Comparison of ENCODE assay signal across 28 cellular contexts in genomic region chr16:28081391-28081790, GRCh38. TPM values are rescaled to one million over a fixed set of nuclear protein-coding genes. Genes with fewer than 3 reads are reported as not detected.
"Had no signal": no experiment of that assay in that cellular context is flagged by ENCODE, and none has a peak within 500 bp of the region (broad histone marks: within the 10 kb centered on the region; RNA-seq: fewer than 3 reads in every experiment).

No MANE protein-coding gene starts in this region.

- H3K27me3 ChIP-seq: ascending aorta, foreskin keratinocyte, heart left ventricle, right lobe of liver, testis, upper lobe of left lung had no signal

- ATAC-seq: effector memory CD8-positive, alpha-beta T cell; foreskin keratinocyte; heart left ventricle; naive thymus-derived CD4-positive, alpha-beta T cell; right lobe of liver; stimulated activated naive CD8-positive, alpha-beta T cell treated with anti-CD3 and anti-CD28 coated beads, Interleukin-15, Interleukin-2, amounts not matched to agents 100 U/mL and 50 U/mL, for 24 hours had no signal

- H3K9me3 ChIP-seq: ascending aorta, heart left ventricle, right lobe of liver, testis, upper lobe of left lung had no signal

- DNase-seq: activated CD4-positive, alpha-beta T cell treated with anti-CD3 and anti-CD28 coated beads for 4 hours; activated CD4-positive, alpha-beta T cell treated with anti-CD3 and anti-CD28 coated beads, Interleukin-2, amount 50 U/mL, for 4 hours; activated gamma-delta T cell; activated naive CD4-positive, alpha-beta T cell treated with anti-CD3 and anti-CD28 coated beads, Interleukin-2, amount 10 ng/mL, durations not matched to agents 7 days and 5 days; activated naive CD8-positive, alpha-beta T cell treated with anti-CD3 and anti-CD28 coated beads, Interleukin-2, amount 10 ng/mL, durations not matched to agents 7 days and 5 days; activated T-cell treated with anti-CD3 and anti-CD28 coated beads for 4 hours; cortex of kidney; effector memory CD8-positive, alpha-beta T cell; erythroblast; foreskin keratinocyte; heart left ventricle; hypothalamus; immature natural killer cell; midbrain; naive thymus-derived CD4-positive, alpha-beta T cell; posterior cingulate gyrus; right lobe of liver; stimulated activated CD4-positive, alpha-beta T cell treated with anti-CD3 and anti-CD28 coated beads, Interleukin-2, amount 100 ng/mL, for 48 hours; stimulated activated naive CD8-positive, alpha-beta T cell treated with anti-CD3 and anti-CD28 coated beads, Interleukin-15, Interleukin-2, amounts not matched to agents 100 U/mL and 50 U/mL, for 24 hours; testis; upper lobe of left lung had no signal

- H3K4me3 Mint-ChIP-seq: activated naive CD4-positive, alpha-beta T cell treated with anti-CD3 and anti-CD28 coated beads, Interleukin-2, amount 10 ng/mL, durations not matched to agents 7 days and 5 days; activated naive CD8-positive, alpha-beta T cell treated with anti-CD3 and anti-CD28 coated beads, Interleukin-2, amount 10 ng/mL, durations not matched to agents 7 days and 5 days; activated T-helper 1 cell treated with anti-CD3 and anti-CD28 coated beads, Interleukin-12 subunit alpha, Interleukin-12 subunit beta, Interleukin-2, Interleukin-4 antibody, amounts not matched to agents 30 ng/mL and 10 ng/mL and 1 ng/mL, durations not matched to agents 14 hours and 24 hours and 36 hours; brain; effector memory CD8-positive, alpha-beta T cell; immature natural killer cell; naive thymus-derived CD4-positive, alpha-beta T cell had no signal

- H3K4me1 Mint-ChIP-seq: activated naive CD4-positive, alpha-beta T cell treated with anti-CD3 and anti-CD28 coated beads, Interleukin-2, amount 10 ng/mL, durations not matched to agents 7 days and 5 days; immature natural killer cell had no signal

- H3K27me3 Mint-ChIP-seq: activated naive CD4-positive, alpha-beta T cell treated with anti-CD3 and anti-CD28 coated beads, Interleukin-2, amount 10 ng/mL, durations not matched to agents 7 days and 5 days; activated naive CD8-positive, alpha-beta T cell treated with anti-CD3 and anti-CD28 coated beads, Interleukin-2, amount 10 ng/mL, durations not matched to agents 7 days and 5 days; effector memory CD8-positive, alpha-beta T cell; naive thymus-derived CD4-positive, alpha-beta T cell had no signal

- H3K9me3 Mint-ChIP-seq: activated naive CD4-positive, alpha-beta T cell treated with anti-CD3 and anti-CD28 coated beads, Interleukin-2, amount 10 ng/mL, durations not matched to agents 7 days and 5 days; activated naive CD8-positive, alpha-beta T cell treated with anti-CD3 and anti-CD28 coated beads, Interleukin-2, amount 10 ng/mL, durations not matched to agents 7 days and 5 days; activated T-helper 1 cell treated with anti-CD3 and anti-CD28 coated beads, Interleukin-12 subunit alpha, Interleukin-12 subunit beta, Interleukin-2, Interleukin-4 antibody, amounts not matched to agents 30 ng/mL and 10 ng/mL and 1 ng/mL, durations not matched to agents 14 hours and 24 hours and 36 hours; effector memory CD8-positive, alpha-beta T cell; immature natural killer cell had no signal

- H3K4me3 ChIP-seq: ascending aorta, heart left ventricle, right lobe of liver, testis, upper lobe of left lung had no signal

- H3K27ac Mint-ChIP-seq: activated naive CD4-positive, alpha-beta T cell treated with anti-CD3 and anti-CD28 coated beads, Interleukin-2, amount 10 ng/mL, durations not matched to agents 7 days and 5 days; activated naive CD8-positive, alpha-beta T cell treated with anti-CD3 and anti-CD28 coated beads, Interleukin-2, amount 10 ng/mL, durations not matched to agents 7 days and 5 days; activated T-helper 1 cell treated with anti-CD3 and anti-CD28 coated beads, Interleukin-12 subunit alpha, Interleukin-12 subunit beta, Interleukin-2, Interleukin-4 antibody, amounts not matched to agents 30 ng/mL and 10 ng/mL and 1 ng/mL, durations not matched to agents 14 hours and 24 hours and 36 hours; effector memory CD8-positive, alpha-beta T cell had no signal

- H3K36me3 Mint-ChIP-seq: activated naive CD4-positive, alpha-beta T cell treated with anti-CD3 and anti-CD28 coated beads, Interleukin-2, amount 10 ng/mL, durations not matched to agents 7 days and 5 days; activated naive CD8-positive, alpha-beta T cell treated with anti-CD3 and anti-CD28 coated beads, Interleukin-2, amount 10 ng/mL, durations not matched to agents 7 days and 5 days; brain; immature natural killer cell; naive thymus-derived CD4-positive, alpha-beta T cell had no signal

- H3K4me1 ChIP-seq: ascending aorta, foreskin keratinocyte, heart left ventricle, right lobe of liver, testis, upper lobe of left lung had no signal

- H3K27ac ChIP-seq: ascending aorta, foreskin keratinocyte, heart left ventricle, right lobe of liver, testis, upper lobe of left lung had no signal

- H3K36me3 ChIP-seq: ascending aorta, heart left ventricle, right lobe of liver, upper lobe of left lung had no signal

RNA-seq across cellular contexts. Expression of gene GSG1L, which starts 17.9 kb away (rescaled TPM):
- total RNA-seq: activated naive CD8-positive, alpha-beta T cell treated with anti-CD3 and anti-CD28 coated beads, Interleukin-2, amount 10 ng/mL, durations not matched to agents 7 days and 5 days; activated T-helper 1 cell treated with anti-CD3 and anti-CD28 coated beads, Interleukin-12 subunit alpha, Interleukin-12 subunit beta, Interleukin-2, Interleukin-4 antibody, amounts not matched to agents 30 ng/mL and 10 ng/mL and 1 ng/mL, durations not matched to agents 14 hours and 24 hours and 36 hours; ascending aorta; chondrocyte; foreskin keratinocyte; kidney epithelial cell; omental fat pad; T-helper 1 cell treated with Interleukin-12 subunit alpha and Interleukin-12 subunit beta and Interleukin-4 antibody, amounts not matched to agents 30 ng/mL and 1 ng/mL, for 36 hours had no signal
- polyA plus RNA-seq: foreskin keratinocyte; immature natural killer cell; naive thymus-derived CD4-positive, alpha-beta T cell had no signal
